Comparison of ENCODE assay signal across 12 cellular contexts in the genomic region with DNA sequence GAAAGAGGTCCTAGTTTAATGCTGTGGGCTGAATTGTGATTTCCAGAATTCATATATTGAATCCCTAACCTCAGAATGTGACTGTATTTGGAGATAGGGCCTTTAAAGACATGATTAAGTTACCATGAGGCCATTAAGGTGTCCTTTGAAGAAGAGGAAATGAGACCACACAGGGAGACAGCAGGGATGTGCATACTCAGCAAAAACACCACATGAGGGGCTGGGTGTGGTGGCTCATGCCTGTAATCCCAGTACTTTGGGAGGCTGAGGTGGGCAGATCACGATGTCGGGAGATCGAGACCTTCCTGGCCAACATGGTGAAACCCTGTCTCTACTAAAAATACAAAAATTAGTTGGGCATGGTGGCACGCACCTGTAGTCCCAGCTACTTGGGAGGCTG. TPM values are rescaled to one million over a fixed set of nuclear protein-coding genes. Genes with fewer than 3 reads are reported as not detected.
"Had no signal": no experiment of that assay in that cellular context is flagged by ENCODE, and none has a peak within 500 bp of the region (broad histone marks: within the 10 kb centered on the region; RNA-seq: fewer than 3 reads in every experiment).

No MANE protein-coding gene starts in this region.

RNA-seq across cellular contexts. Expression of a gene that starts 11.8 kb away (rescaled TPM):
- total RNA-seq: activated B cell treated with CpG ODN at 0.5 μM for 24 hours; activated CD4-positive, alpha-beta memory T cell treated with anti-CD3 and anti-CD28 coated beads for 36 hours; activated CD4-positive, alpha-beta memory T cell treated with anti-CD3 and anti-CD28 coated beads, Interleukin-2, amount 10 ng/mL, durations not matched to agents 7 days and 5 days; activated CD4-positive, alpha-beta T cell treated with anti-CD3 and anti-CD28 coated beads for 36 hours; activated CD4-positive, alpha-beta T cell treated with anti-CD3 and anti-CD28 coated beads, Interleukin-2, amount 10 ng/mL, durations not matched to agents 24 days and 14 days; activated CD4-positive, alpha-beta T cell treated with anti-CD3 and anti-CD28 coated beads, Interleukin-2, amount 10 ng/mL, durations not matched to agents 7 days and 5 days; activated CD8-positive, alpha-beta memory T cell treated with anti-CD3 and anti-CD28 coated beads for 36 hours; activated CD8-positive, alpha-beta memory T cell treated with anti-CD3 and anti-CD28 coated beads, Interleukin-2, amount 10 ng/mL, durations not matched to agents 7 days and 5 days; activated CD8-positive, alpha-beta T cell treated with anti-CD3 and anti-CD28 coated beads for 36 hours; activated CD8-positive, alpha-beta T cell treated with anti-CD3 and anti-CD28 coated beads, Interleukin-2, amount 10 ng/mL, durations not matched to agents 7 days and 5 days; T-helper 2 cell treated with Interferon-gamma antibody and Interleukin-4, amounts not matched to agents 100 ng/mL and 5 ng/mL, for 36 hours; WTC11 had no signal
